9 cellular contexts compared by ENCODE assay signal in genomic region chr1:234969011-234969441, GRCh38.
DNase-seq lines count a peak whose midpoint lies in the region; ATAC-seq and TF ChIP-seq lines count a peak whose summit lies in the region.
"Had no signal": no experiment of that assay in that cellular context is flagged by ENCODE, and none has a peak within 500 bp of the region (broad histone marks: within the 10 kb centered on the region; RNA-seq: fewer than 3 reads in every experiment).

No MANE protein-coding gene starts in this region.

- H3K9me3 Mint-ChIP-seq in activated naive CD4-positive, alpha-beta T cell treated with anti-CD3 and anti-CD28 coated beads for 36 hours: no peaks in the 10 kb centered on the region
- peaks cover 3% of the 10 kb centered on the region for H3K9me3 Mint-ChIP-seq in activated naive CD4-positive, alpha-beta T cell treated with anti-CD3 and anti-CD28 coated beads, Interleukin-2, amount 10 ng/mL, durations not matched to agents 7 days and 5 days
- no peaks in the 10 kb centered on the region for H3K9me3 Mint-ChIP-seq in activated naive CD8-positive, alpha-beta T cell treated with anti-CD3 and anti-CD28 coated beads, Interleukin-2, amount 50 U/mL, for 24 hours

- intact Hi-C loops in activated naive CD4-positive, alpha-beta T cell treated with anti-CD3 and anti-CD28 coated beads for 36 hours (cut with micrococcal nuclease): no loop called here
- intact Hi-C loops in transverse colon (cut with DNase I; ENCODE audit: low total_unique reads): no loop called here

- H3K4me1 Mint-ChIP-seq in activated naive CD4-positive, alpha-beta T cell treated with anti-CD3 and anti-CD28 coated beads for 36 hours (ENCODE audit: low read depth): peaks cover 65% of the 10 kb centered on the region
- H3K4me1 Mint-ChIP-seq in activated naive CD4-positive, alpha-beta T cell treated with anti-CD3 and anti-CD28 coated beads, Interleukin-2, amount 10 ng/mL, durations not matched to agents 7 days and 5 days: peaks cover 54% of the 10 kb centered on the region
- H3K4me1 Mint-ChIP-seq in activated naive CD8-positive, alpha-beta T cell treated with anti-CD3 and anti-CD28 coated beads, Interleukin-2, amount 50 U/mL, for 24 hours: peaks cover 59% of the 10 kb centered on the region

- in situ Hi-C loops in transverse colon (cut with MboI; ENCODE audit: low pct_ligation_motif_present in 1 of 4, low pct_unique_long_range_greater_than_20kb in 1 of 4, low sequenced_read_pairs in 3 of 4): no loop called here

- no peaks in the 10 kb centered on the region for H3K79me2 ChIP-seq in mesendoderm (ENCODE audit: control insufficient read depth, insufficient read depth, low read length)

- no peaks in the 10 kb centered on the region for H3K79me1 ChIP-seq in mesendoderm (ENCODE audit: low read length)

- no peak overlapping the region for H3K9ac ChIP-seq in mesendoderm (ENCODE audit: low read length)

- no peaks in the 10 kb centered on the region for H3K36me3 ChIP-seq in mesendoderm (ENCODE audit: control insufficient read depth, insufficient read depth, low read length)
- H3K36me3 ChIP-seq in transverse colon: no peaks in the 10 kb centered on the region

- H4K5ac ChIP-seq in mesendoderm (ENCODE audit: low read length): no peak overlapping the region

- CTCF ChIA-PET in activated naive CD4-positive, alpha-beta T cell treated with anti-CD3 and anti-CD28 coated beads for 36 hours (lab: Charles Lee): interaction anchor here (1.9 kb wide), 1 partner anchor 10 kb away, joined by 7 read pairs; no protein-coding TSS in a partner anchor
- CTCF ChIA-PET in activated naive CD4-positive, alpha-beta T cell treated with anti-CD3 and anti-CD28 coated beads, Interleukin-2, amount 10 ng/mL, durations not matched to agents 7 days and 5 days (lab: Charles Lee): no interaction called here

- H3K27ac Mint-ChIP-seq in activated naive CD4-positive, alpha-beta T cell treated with anti-CD3 and anti-CD28 coated beads for 36 hours: peak overlapping the region; percentile 88
- H3K27ac Mint-ChIP-seq in activated naive CD4-positive, alpha-beta T cell treated with anti-CD3 and anti-CD28 coated beads, Interleukin-2, amount 10 ng/mL, durations not matched to agents 7 days and 5 days: no peak overlapping the region
- H3K27ac Mint-ChIP-seq in activated naive CD8-positive, alpha-beta T cell treated with anti-CD3 and anti-CD28 coated beads, Interleukin-2, amount 50 U/mL, for 24 hours: peak overlapping the region; percentile 48

- TF ChIP-seq EP300 in transverse colon (IDR thresholded peaks at IDR 0.05; ENCODE audit: low read depth): no peak

- no peak for TF ChIP-seq POLR2A in transverse colon (IDR thresholded peaks at IDR 0.05)

- H3K18ac ChIP-seq in mesendoderm (ENCODE audit: low read length): no peak overlapping the region

- no peak overlapping the region for H4K8ac ChIP-seq in mesendoderm (ENCODE audit: low read depth, low read length)

- H2AK5ac ChIP-seq in mesendoderm (ENCODE audit: low read length): no peak overlapping the region

- no CpG with 5 or more reads among the region's 4 CpGs for whole genome bisulfite sequencing in mesendoderm (ENCODE audit: extremely low coverage, insufficient coverage, low lambda C conversion rate)
- WGBS in transverse colon (ENCODE audit: low coverage in 1 of 2), 2 donors: 48 to 63% methylated on average over 2 to 4 of the region's 4 CpGs

- no peak overlapping the region for H3K4me3 Mint-ChIP-seq in activated naive CD4-positive, alpha-beta T cell treated with anti-CD3 and anti-CD28 coated beads for 36 hours
- H3K4me3 Mint-ChIP-seq in activated naive CD4-positive, alpha-beta T cell treated with anti-CD3 and anti-CD28 coated beads, Interleukin-2, amount 10 ng/mL, durations not matched to agents 7 days and 5 days: no peak overlapping the region
- no peak overlapping the region for H3K4me3 Mint-ChIP-seq in activated naive CD8-positive, alpha-beta T cell treated with anti-CD3 and anti-CD28 coated beads, Interleukin-2, amount 50 U/mL, for 24 hours

- H3K56ac ChIP-seq in mesendoderm (ENCODE audit: low read length): peak overlapping the region; percentile 40

- DNase-seq in activated naive CD4-positive, alpha-beta T cell treated with anti-CD3 and anti-CD28 coated beads for 36 hours: no peak
- no peak for DNase-seq in activated naive CD4-positive, alpha-beta T cell treated with anti-CD3 and anti-CD28 coated beads, Interleukin-2, amount 10 ng/mL, durations not matched to agents 7 days and 5 days
- DNase-seq in activated naive CD8-positive, alpha-beta T cell treated with anti-CD3 and anti-CD28 coated beads, Interleukin-2, amount 50 U/mL, for 24 hours: no peak
- no peak for DNase-seq in mesendoderm
- DNase-seq in transverse colon: no peak
- DNase-seq in NCI-H2081 treated with DMSO at 0.1 percent for 48 hours (lab: John Stamatoyannopoulos, UW): no peak
- DNase-seq: occipital lobe had no signal

- H3K36me3 Mint-ChIP-seq in activated naive CD4-positive, alpha-beta T cell treated with anti-CD3 and anti-CD28 coated beads for 36 hours (ENCODE audit: low read depth): no peaks in the 10 kb centered on the region
- peaks cover 4% of the 10 kb centered on the region for H3K36me3 Mint-ChIP-seq in activated naive CD4-positive, alpha-beta T cell treated with anti-CD3 and anti-CD28 coated beads, Interleukin-2, amount 10 ng/mL, durations not matched to agents 7 days and 5 days
- no peaks in the 10 kb centered on the region for H3K36me3 Mint-ChIP-seq in activated naive CD8-positive, alpha-beta T cell treated with anti-CD3 and anti-CD28 coated beads, Interleukin-2, amount 50 U/mL, for 24 hours (ENCODE audit: low read depth)

- no peaks in the 10 kb centered on the region for H3K9me3 ChIP-seq in transverse colon

- H2BK120ac ChIP-seq in mesendoderm (ENCODE audit: low read depth, low read length): no peak overlapping the region

- H3K27me3 ChIP-seq in mesendoderm (ENCODE audit: insufficient read depth, low read length, poor library complexity): no peaks in the 10 kb centered on the region
- H3K27me3 ChIP-seq in transverse colon: no peaks in the 10 kb centered on the region

- no peak overlapping the region for H2BK5ac ChIP-seq in mesendoderm (ENCODE audit: low read length)

- ATAC-seq in activated naive CD8-positive, alpha-beta T cell treated with anti-CD3 and anti-CD28 coated beads, Interleukin-2, amount 50 U/mL, for 24 hours: no peak
- ATAC-seq in GM21786 (IDR thresholded peaks at IDR 0.05; ENCODE audit: unreplicated experiment) (no peak), HG02840 (IDR thresholded peaks at IDR 0.05; ENCODE audit: low FRiP score, unreplicated experiment) (no peak)

- H2BK15ac ChIP-seq in mesendoderm (replicated peaks; ENCODE audit: low read depth): no peak overlapping the region

- H3K27me3 Mint-ChIP-seq in activated naive CD4-positive, alpha-beta T cell treated with anti-CD3 and anti-CD28 coated beads for 36 hours (ENCODE audit: low read depth): no peaks in the 10 kb centered on the region
- no peaks in the 10 kb centered on the region for H3K27me3 Mint-ChIP-seq in activated naive CD4-positive, alpha-beta T cell treated with anti-CD3 and anti-CD28 coated beads, Interleukin-2, amount 10 ng/mL, durations not matched to agents 7 days and 5 days
- no peaks in the 10 kb centered on the region for H3K27me3 Mint-ChIP-seq in activated naive CD8-positive, alpha-beta T cell treated with anti-CD3 and anti-CD28 coated beads, Interleukin-2, amount 50 U/mL, for 24 hours

- H3K27ac ChIP-seq in mesendoderm (ENCODE audit: low read depth, low read length) (no peak overlapping the region), transverse colon (peak overlapping the region; percentile 86 to 91 (median 88))

- H3K4ac ChIP-seq in mesendoderm (ENCODE audit: low read depth, low read length): no peak overlapping the region

- H3K4me3 ChIP-seq in mesendoderm (ENCODE audit: low read length) (no peak overlapping the region), transverse colon (no peak overlapping the region)

- H3K4me1 ChIP-seq in mesendoderm (ENCODE audit: control insufficient read depth, low read depth, low read length): peaks cover 11% of the 10 kb centered on the region
- H3K4me1 ChIP-seq in transverse colon: peaks cover 34 to 69% (median 60%) of the 10 kb centered on the region in 4 donors

- no peak overlapping the region for H3K23ac ChIP-seq in mesendoderm (ENCODE audit: low read length)

- TF ChIP-seq CTCF in transverse colon (IDR thresholded peaks at IDR 0.05): no peak

- H3K4me2 ChIP-seq in mesendoderm (ENCODE audit: low read length): no peak overlapping the region
